ENCODE assay signal across 27 cellular contexts in the genomic region with DNA sequence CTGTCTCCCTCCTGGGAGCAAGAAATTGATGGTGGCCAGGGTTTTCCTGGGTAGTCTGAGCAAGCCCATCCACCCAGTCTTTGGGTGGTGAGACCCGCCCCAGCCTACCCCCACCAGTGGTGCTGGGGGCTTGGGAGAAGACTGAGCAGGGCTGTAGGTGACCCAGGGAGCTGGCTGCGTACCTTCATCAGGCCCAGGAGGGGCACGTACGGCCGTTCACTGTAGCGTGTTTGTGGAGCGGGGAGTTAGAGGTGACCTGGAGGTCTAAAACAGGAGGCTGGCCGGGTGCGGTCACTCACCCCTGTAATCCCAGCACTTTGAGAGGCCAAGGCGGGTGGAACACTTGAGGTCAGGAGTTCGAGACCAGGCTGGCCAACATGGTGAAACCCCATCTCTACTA.
"Had no signal": no experiment of that assay in that cellular context is flagged by ENCODE, and none has a peak within 500 bp of the region (broad histone marks: within the 10 kb centered on the region; RNA-seq: fewer than 3 reads in every experiment).

No MANE protein-coding gene starts in this region.

- H3K27ac ChIP-seq: breast epithelium had no signal

- ATAC-seq: activated CD4-positive, alpha-beta T cell treated with anti-CD3 and anti-CD28 coated beads for 36 hours; activated CD8-positive, alpha-beta T cell treated with anti-CD3 and anti-CD28 coated beads for 36 hours; activated T-cell treated with anti-CD3 and anti-CD28 coated beads, Interleukin-2, amount 50 U/mL, for 72 hours; T-cell had no signal

- FAIRE-seq: RCC 7860, TTC549 had no signal

- DNase-seq: activated CD4-positive, alpha-beta T cell treated with anti-CD3 and anti-CD28 coated beads for 36 hours; activated CD4-positive, alpha-beta T cell treated with anti-CD3 and anti-CD28 coated beads, Interleukin-2, amount 50 U/mL, for 1 hour; activated CD8-positive, alpha-beta memory T cell treated with anti-CD3 and anti-CD28 coated beads, Interleukin-2, amount 50 U/mL, for 4 hours; activated CD8-positive, alpha-beta T cell treated with anti-CD3 and anti-CD28 coated beads for 36 hours; activated gamma-delta T cell treated with Interleukin-2 at 50 U/mL for 16 hours; activated naive CD4-positive, alpha-beta T cell treated with anti-CD3 and anti-CD28 coated beads, Interleukin-2, amount 10 ng/mL, durations not matched to agents 7 days and 5 days; activated naive CD8-positive, alpha-beta T cell treated with anti-CD3 and anti-CD28 coated beads for 36 hours; activated T-cell treated with anti-CD3 and anti-CD28 coated beads, Interleukin-2, amount 50 U/mL, for 72 hours; caudate nucleus; IMR-90; Kasumi-1; KBM-7; NCI-H1930; NCI-H2107; NCI-H2171 treated with DMSO at 0.1 percent for 48 hours; NCI-H226; NCI-H526 treated with DMSO at 0.1 percent for 48 hours; NCI-H82; NK-92 treated with Interleukin-12 subunit alpha and Interleukin-12 subunit beta, amount 100 ng/mL, for 24 hours; OCI-M1; SHP77 treated with DMSO at 0.1 percent for 48 hours; T-cell; T-helper 2 cell; T1000 had no signal

- H3K36me3 ChIP-seq: breast epithelium had no signal

- H3K9me3 ChIP-seq: breast epithelium had no signal

- H3K27me3 ChIP-seq: breast epithelium had no signal

- H3K4me1 ChIP-seq: breast epithelium had no signal

- H3K4me3 ChIP-seq: breast epithelium had no signal
